12 cellular contexts compared by ENCODE assay signal in genomic region chr10:13684252-13684791, GRCh38.
DNase-seq lines count a peak whose midpoint lies in the region; ATAC-seq, FAIRE-seq and TF ChIP-seq lines count a peak whose summit lies in the region.
"Had no signal": no experiment of that assay in that cellular context is flagged by ENCODE, and none has a peak within 500 bp of the region (broad histone marks: within the 10 kb centered on the region; RNA-seq: fewer than 3 reads in every experiment).

No MANE protein-coding gene starts in this region.

- H3K4me2 ChIP-seq in SK-N-SH: peak overlapping the region; percentile 51

- H3K9me3 ChIP-seq in SK-N-SH: no peaks in the 10 kb centered on the region
- H3K9me3 ChIP-seq: vagina had no signal

- H3K27ac ChIP-seq in SK-N-SH (ENCODE audit: low read depth in 2 of 2, low read length in 1 of 2): peak overlapping the region; percentile 86 to 96
- H3K27ac ChIP-seq: vagina had no signal

- H3K9ac ChIP-seq in SK-N-SH: peak overlapping the region; percentile 57

- DNase-seq in AG04449 (ENCODE audit: low read depth, low spot score) (no peak), SK-N-SH (no peak), fibroblast of villous mesenchyme (ENCODE audit: low read depth) (peak; percentile 78), nucleus accumbens (lab: John Stamatoyannopoulos, UW) (peak in 45 of 56 donors; percentile 11 to 73 (median 38)), AML-193 (lab: John Stamatoyannopoulos, UW) (no peak), GM12891 (ENCODE audit: insufficient read length, low spot score) (no peak)
- DNase-seq: activated naive CD8-positive, alpha-beta T cell treated with anti-CD3 and anti-CD28 coated beads for 36 hours; CD4-positive, CD25-positive, alpha-beta regulatory T cell; T-cell had no signal

- peaks cover 37% of the 10 kb centered on the region for H3F3A ChIP-seq in SK-N-SH (replicated peaks; ENCODE audit: insufficient read depth)

- no peak for TF ChIP-seq CTCF in AG04449 (IDR thresholded peaks at IDR 0.05; ENCODE audit: insufficient read depth, low read length, missing control alignments)
- no peak for TF ChIP-seq CTCF in SK-N-SH (IDR thresholded peaks at IDR 0.05)
- no peak for TF ChIP-seq CTCF in fibroblast of villous mesenchyme (IDR thresholded peaks at IDR 0.05; ENCODE audit: insufficient read depth, low read depth, low read length)

- no peaks in the 10 kb centered on the region for H3K9me2 ChIP-seq in SK-N-SH

- CTCF ChIA-PET in AG04449 (lab: Yijun Ruan, JAX) (interaction anchor here (1.3 to 2.5 kb wide), 4 partner anchors 8 to 92 kb away, joined by 3 to 9 read pairs (median 6); no protein-coding TSS in a partner anchor), SK-N-SH (lab: Yijun Ruan, JAX) (interaction anchor here (1.0 to 1.5 kb wide), 2 partner anchors 19 to 25 kb away, joined by 5 read pairs; no protein-coding TSS in a partner anchor)

- H3K27me3 ChIP-seq in SK-N-SH (ENCODE audit: insufficient read depth): no peaks in the 10 kb centered on the region
- H3K27me3 ChIP-seq: vagina had no signal

- H3K36me3 ChIP-seq in SK-N-SH (replicated peaks in 1 of 2; ENCODE audit: control insufficient read depth in 1 of 2, insufficient read depth in 2 of 2, low read length in 1 of 2): peaks cover 0 to 18% of the 10 kb centered on the region in 2 experiments
- H3K36me3 ChIP-seq: vagina had no signal

- TF ChIP-seq POLR2A in GM12891 (IDR thresholded peaks at IDR 0.05; ENCODE audit: low read depth, low read length): no peak

- POLR2A ChIA-PET in AG04449 (lab: Yijun Ruan, JAX): interaction anchor here (0.5 to 1.3 kb wide), 2 partner anchors 23 to 91 kb away, joined by 3 read pairs; no protein-coding TSS in a partner anchor
- POLR2A ChIA-PET in SK-N-SH (lab: Yijun Ruan, JAX): no interaction called here

- no peak for TF ChIP-seq RAD21 in SK-N-SH (IDR thresholded peaks at IDR 0.05; ENCODE audit: low read length)

- no peaks in the 10 kb centered on the region for H4K20me1 ChIP-seq in SK-N-SH (ENCODE audit: insufficient read depth)

- no peaks in the 10 kb centered on the region; the same call in 1 of the 2 replicates for H3K79me2 ChIP-seq in SK-N-SH (ENCODE audit: insufficient read depth)

- H2AFZ ChIP-seq in SK-N-SH (ENCODE audit: low read depth): peak overlapping the region; percentile 42; the same call in 1 of the 2 replicates

- peak overlapping the region; percentile 24; the same call in 1 of the 2 replicates for H3K4me3 ChIP-seq in AG04449 (ENCODE audit: low read depth, low read length)
- H3K4me3 ChIP-seq in SK-N-SH (ENCODE audit: low read depth in 2 of 2, low read length in 1 of 2): peak overlapping the region; percentile 8 to 12; a peak in 2 of 4 replicates
- no peak overlapping the region for H3K4me3 ChIP-seq in fibroblast of villous mesenchyme (ENCODE audit: low read depth, low read length)

- FAIRE-seq in GM12891 (lab: Jason Lieb, UNC): no peak

- ATAC-seq in GM18498 (IDR thresholded peaks at IDR 0.05; ENCODE audit: unreplicated experiment) (no peak), GM21423 (IDR thresholded peaks at IDR 0.05; ENCODE audit: unreplicated experiment) (no peak)
- ATAC-seq: T-cell had no signal

- WGBS in SK-N-SH (ENCODE audit: low lambda C conversion rate): 37% methylated on average over 15 of the region's 17 CpGs

- H3K4me1 ChIP-seq in SK-N-SH (ENCODE audit: control insufficient read depth in 1 of 2, insufficient read depth in 2 of 2, low read depth in 1 of 2, low read length in 1 of 2): peaks cover 15 to 32% of the 10 kb centered on the region in 2 experiments

- no peak for TF ChIP-seq EP300 in SK-N-SH (IDR thresholded peaks at IDR 0.05; ENCODE audit: borderline replicate concordance in 1 of 2, low read depth in 1 of 2, low read length in 1 of 2)

TF ChIP-seq in SK-N-SH, 30 proteins besides CTCF, POLR2A, EP300 and RAD21 (continues in another document):
- TF ChIP-seq TCF12 (IDR thresholded peaks at IDR 0.05) (peak; percentile 39; the same call in 1 of the 2 replicates), JUND (IDR thresholded peaks at IDR 0.05) (peak; percentile 18; the same call in 1 of the 2 replicates), POLR2AphosphoS5 (IDR thresholded peaks at IDR 0.05; ENCODE audit: low read depth, low read length) (no peak), RCOR1 (IDR thresholded peaks at IDR 0.05; ENCODE audit: low read length) (no peak), MEF2A (IDR thresholded peaks at IDR 0.05; ENCODE audit: borderline replicate concordance, low read depth) (no peak), GABPA (IDR thresholded peaks at IDR 0.05; ENCODE audit: low read depth) (peak; percentile 46), SIN3A (IDR thresholded peaks at IDR 0.05; ENCODE audit: borderline replicate concordance, low read depth, low read length) (peak; percentile 61; the same call in 1 of the 2 replicates), PBX3 (IDR thresholded peaks at IDR 0.05) (peak; percentile 57; the same call in 1 of the 2 replicates), MAX (IDR thresholded peaks at IDR 0.05; ENCODE audit: low read depth) (peak; percentile 87), RXRA (IDR thresholded peaks at IDR 0.05; ENCODE audit: borderline replicate concordance, low read depth) (0 out of 2 replicates have a peak, but pooled peaks have one; percentile 4), FOSL2 (IDR thresholded peaks at IDR 0.05; ENCODE audit: borderline replicate concordance, low read depth) (peak; percentile 32; the same call in 1 of the 2 replicates)

TF ChIP-seq in GM12891, 5 proteins besides CTCF, POLR2A, EP300 and RAD21:
- TF ChIP-seq POU2F2 (IDR thresholded peaks at IDR 0.05; ENCODE audit: low read depth, low read length) (no peak), POLR2AphosphoS5 (IDR thresholded peaks at IDR 0.05; ENCODE audit: low read depth, low read length) (no peak), TAF1 (IDR thresholded peaks at IDR 0.05; ENCODE audit: low read depth, low read length) (no peak), PAX5 (IDR thresholded peaks at IDR 0.05; ENCODE audit: insufficient read depth, low read length, severe bottlenecking) (no peak), SPI1 (IDR thresholded peaks at IDR 0.05; ENCODE audit: low read depth, low read length) (no peak)

Comparison
In these comparisons a context has a peak if more than half of its experiments do, and no peak if none do; other contexts are left out.
1. DNase-seq: peak in fibroblast of villous mesenchyme (single experiment) and nucleus accumbens (45 of 56); none in AG04449 (single experiment), SK-N-SH (single experiment), AML-193 (0 of 2) and GM12891 (single experiment).